ENCODE assay signal across 22 cellular contexts in the genomic region with DNA sequence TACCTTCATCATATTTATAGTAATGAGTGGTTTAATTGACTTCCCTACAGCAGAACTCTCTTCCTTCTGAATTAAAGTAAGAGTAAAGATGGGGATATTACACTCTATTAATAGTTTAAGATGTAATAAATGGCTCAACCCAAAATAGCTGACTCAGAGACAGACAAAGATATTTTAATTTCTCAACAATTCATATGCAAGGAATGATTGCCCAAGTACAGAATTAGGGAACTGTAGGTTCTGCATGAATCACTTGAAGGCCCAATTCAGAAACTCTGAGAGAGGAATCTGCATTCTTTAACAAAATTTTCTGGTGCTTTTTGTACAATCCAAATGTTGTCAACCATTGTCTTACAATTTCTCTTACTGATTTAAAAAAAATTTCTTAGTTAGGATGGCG. TPM values are rescaled to one million over a fixed set of nuclear protein-coding genes. Genes with fewer than 3 reads are reported as not detected.
A peak's percentile ranks its signal among the peaks of the same experiment; 100 is the strongest.
DNase-seq lines count a peak whose midpoint lies in the region; ATAC-seq, FAIRE-seq and TF ChIP-seq lines count a peak whose summit lies in the region.
"Had no signal": no experiment of that assay in that cellular context is flagged by ENCODE, and none has a peak within 500 bp of the region (broad histone marks: within the 10 kb centered on the region; RNA-seq: fewer than 3 reads in every experiment).

No MANE protein-coding gene starts in this region.

- H3K27me3 ChIP-seq in breast epithelium (no peaks in the 10 kb centered on the region), pancreas (no peaks in the 10 kb centered on the region)
- H3K27me3 ChIP-seq: BLaER1 had no signal

- peaks cover 7% of the 10 kb centered on the region for H3K9me3 Mint-ChIP-seq in MCF 10A (ENCODE audit: unreplicated experiment)

- H3K27ac Mint-ChIP-seq in MCF 10A (ENCODE audit: low read depth, unreplicated experiment): no peak overlapping the region
- H3K27ac Mint-ChIP-seq: CD4-positive, alpha-beta memory T cell had no signal

- no TSS peak for BruUV-seq in MCF 10A (replicated peaks; lab: Mats Ljungman, UMichigan)

- H3K9me3 ChIP-seq in breast epithelium (no peaks in the 10 kb centered on the region), pancreas (no peaks in the 10 kb centered on the region)
- H3K9me3 ChIP-seq: BLaER1, SK-N-SH had no signal

- no peak for TF ChIP-seq CTCF in MCF 10A (IDR thresholded peaks at IDR 0.05; ENCODE audit: unreplicated experiment)
- no peak for TF ChIP-seq CTCF in breast epithelium (IDR thresholded peaks at IDR 0.05)
- TF ChIP-seq CTCF in fibroblast of pulmonary artery (IDR thresholded peaks at IDR 0.05; ENCODE audit: low read length, missing control alignments): no peak
- TF ChIP-seq CTCF in pancreas (IDR thresholded peaks at IDR 0.05): no peak

- H3K4me3 Mint-ChIP-seq in MCF 10A (ENCODE audit: unreplicated experiment): no peak overlapping the region
- H3K4me3 Mint-ChIP-seq: CD4-positive, alpha-beta memory T cell had no signal

- intact Hi-C loops in MCF 10A (cut with micrococcal nuclease): no loop called here
- intact Hi-C loops in breast epithelium (cut with DNase I; ENCODE audit: low total_unique reads): no loop called here
- intact Hi-C loops in pancreas (cut with DNase I): no loop called here

- POLR2A ChIA-PET in MCF 10A (lab: Yijun Ruan, JAX): interaction anchor here (0.5 to 0.9 kb wide), 3 partner anchors 40 to 279 kb away, joined by 3 read pairs; no protein-coding TSS in a partner anchor

- ATAC-seq in GM19324 (IDR thresholded peaks at IDR 0.05; ENCODE audit: low FRiP score, unreplicated experiment): no peak
- no peak for ATAC-seq in pancreas

- no peak overlapping the region for H3K27ac ChIP-seq in breast epithelium
- H3K27ac ChIP-seq in pancreas: no peak overlapping the region
- H3K27ac ChIP-seq: BLaER1 had no signal

- WGBS in pancreas, 2 donors: 60 to 78% methylated on average over 1 of the region's 1 CpG

- H3K36me3 Mint-ChIP-seq in MCF 10A (ENCODE audit: insufficient read depth, unreplicated experiment): no peaks in the 10 kb centered on the region
- H3K36me3 Mint-ChIP-seq: CD4-positive, alpha-beta memory T cell had no signal

- H3K4me1 ChIP-seq in breast epithelium: no peaks in the 10 kb centered on the region
- H3K4me1 ChIP-seq in pancreas: no peaks in the 10 kb centered on the region
- H3K4me1 ChIP-seq: BLaER1 had no signal

- no peak overlapping the region for H3K4me3 ChIP-seq in breast epithelium
- no peak overlapping the region for H3K4me3 ChIP-seq in fibroblast of pulmonary artery (replicated peaks; ENCODE audit: low read depth, low read length)
- H3K4me3 ChIP-seq in pancreas: no peak overlapping the region
- H3K4me3 ChIP-seq: BLaER1 had no signal

- FAIRE-seq in pancreas (lab: Jason Lieb, UNC): no peak
- FAIRE-seq: GM12892, GM18507 had no signal

- CTCF ChIA-PET in MCF 10A (lab: Yijun Ruan, JAX): interaction anchor here (1.4 kb wide), 1 partner anchor 143 kb away, joined by 3 read pairs; no protein-coding TSS in a partner anchor

- H3K36me3 ChIP-seq in breast epithelium (no peaks in the 10 kb centered on the region), pancreas (no peaks in the 10 kb centered on the region)
- H3K36me3 ChIP-seq: BLaER1 had no signal

- H3K4me1 Mint-ChIP-seq in MCF 10A (ENCODE audit: insufficient read depth, unreplicated experiment): no peaks in the 10 kb centered on the region
- H3K4me1 Mint-ChIP-seq: CD4-positive, alpha-beta memory T cell had no signal

- no peaks in the 10 kb centered on the region for H3K27me3 Mint-ChIP-seq in MCF 10A (ENCODE audit: insufficient read depth, unreplicated experiment)

- peak; percentile 27 for DNase-seq in MCF 10A (ENCODE audit: unreplicated experiment)
- no peak for DNase-seq in breast epithelium (ENCODE audit: low spot score in 2 of 2)
- DNase-seq in amniotic epithelial cell (ENCODE audit: low read depth): peak; percentile 61
- DNase-seq in fibroblast of pulmonary artery (ENCODE audit: low read depth): peak; percentile 68
- DNase-seq in pancreas: no peak
- DNase-seq in nucleus accumbens (lab: John Stamatoyannopoulos, UW): no peak
- no peak for DNase-seq in NCI-H345 treated with DMSO at 0.1 percent for 48 hours (lab: John Stamatoyannopoulos, UW; ENCODE audit: unreplicated experiment)
- DNase-seq: Calu3; CD4-positive, alpha-beta memory T cell; H7; MM.1S; NCI-H1105; NCI-H2081; NCI-H2171 treated with DMSO at 0.1 percent for 48 hours; OCI-M1; Right ventricle myocardium superior; SK-N-SH had no signal

- TF ChIP-seq POLR2A in breast epithelium (IDR thresholded peaks at IDR 0.05): no peak

RNA-seq across cellular contexts. Expression of a gene that starts 42.9 kb away (rescaled TPM):
- total RNA-seq in MCF 10A (2022) (7.2 and 10.1 TPM in 2 replicates), breast epithelium (10 to 100 TPM in 1 of 3 donors, 1 to 10 TPM in 1, under 1 TPM in 1; 0.98 to 26.7 (median 3.7) TPM), pancreas (1 to 10 TPM; 1.1 to 3.8 (median 1.7) TPM)
- polyA plus RNA-seq in pancreas: 1 to 10 TPM in 1 of 2 donors, under 1 TPM in 1; 0.46 to 1.2 TPM
- total RNA-seq: HT-29 had no signal

Comparison
In these comparisons a context has a peak if more than half of its experiments do, and no peak if none do; other contexts are left out.
1. DNase-seq: peak in MCF 10A (single experiment), amniotic epithelial cell (single experiment) and fibroblast of pulmonary artery (single experiment); none in breast epithelium (0 of 2), pancreas (0 of 6), nucleus accumbens (0 of 56) and NCI-H345 treated with DMSO at 0.1 percent for 48 hours (single experiment).